Comparison of ENCODE assay signal across 8 cellular contexts in the genomic region with DNA sequence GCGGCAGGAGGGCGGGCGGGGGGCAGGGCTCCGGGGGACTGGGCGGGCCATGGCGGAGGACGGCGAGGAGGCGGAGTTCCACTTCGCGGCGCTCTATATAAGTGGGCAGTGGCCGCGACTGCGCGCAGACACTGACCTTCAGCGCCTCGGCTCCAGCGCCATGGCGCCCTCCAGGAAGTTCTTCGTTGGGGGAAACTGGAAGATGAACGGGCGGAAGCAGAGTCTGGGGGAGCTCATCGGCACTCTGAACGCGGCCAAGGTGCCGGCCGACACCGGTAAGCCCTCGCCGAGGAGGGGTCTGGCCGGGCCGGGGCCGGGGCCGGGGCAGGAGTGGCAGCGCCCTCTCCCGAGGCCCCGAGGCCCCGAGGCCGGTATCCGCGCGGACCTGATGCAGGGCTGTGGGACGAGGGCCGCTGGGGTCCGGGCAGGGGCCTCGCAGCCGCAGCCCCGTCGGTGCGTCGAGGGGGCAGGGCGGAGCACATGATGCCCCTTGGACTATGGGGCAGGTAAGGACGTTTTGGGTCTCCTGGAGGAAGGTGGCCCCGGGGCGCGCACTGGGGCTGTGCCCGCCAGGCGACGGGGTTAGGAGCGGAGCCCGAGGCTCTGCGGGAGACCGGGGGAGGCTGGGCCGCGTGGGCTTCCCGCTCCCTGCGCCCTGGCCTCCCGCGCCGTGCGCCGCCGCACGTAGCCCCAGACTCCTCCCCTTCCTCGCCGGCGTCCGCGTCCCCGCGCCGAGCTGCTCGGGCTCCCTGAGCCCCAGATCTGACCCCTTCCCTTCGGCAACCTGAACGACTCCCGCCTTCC. TPM values are rescaled to one million over a fixed set of nuclear protein-coding genes. Genes with fewer than 3 reads are reported as not detected.
A peak's percentile ranks its signal among the peaks of the same experiment; 100 is the strongest.
DNase-seq lines count a peak whose midpoint lies in the region; ATAC-seq and TF ChIP-seq lines count a peak whose summit lies in the region.

Gene TPI1, plus strand, starts transcription at position 125 of the 804 bp plus-strand sequence. Its CDS starts 36 bp downstream, at position 161.

- peak within 1 kb of the TSS; percentile 80 for H3K9ac ChIP-seq in DND-41 (ENCODE audit: low read depth, low read length)
- peak within 1 kb of the TSS; percentile 100 for H3K9ac ChIP-seq in SK-N-SH

- peaks cover 48% of the 10 kb centered on the region for H4K20me1 ChIP-seq in DND-41 (ENCODE audit: insufficient read depth, low read length)
- H4K20me1 ChIP-seq in SK-N-SH (ENCODE audit: insufficient read depth): peaks cover 44% of the 10 kb centered on the region
- peaks cover 42% of the 10 kb centered on the region for H4K20me1 ChIP-seq in osteoblast (ENCODE audit: insufficient read depth, low read length)

- peaks cover 52% of the 10 kb centered on the region for H3K4me1 Mint-ChIP-seq in activated naive CD8-positive, alpha-beta T cell (ENCODE audit: low read depth)

- peaks cover 3% of the 10 kb centered on the region for H3K36me3 Mint-ChIP-seq in activated naive CD8-positive, alpha-beta T cell

- H3K9me3 Mint-ChIP-seq in activated naive CD8-positive, alpha-beta T cell (ENCODE audit: low read depth): no peaks in the 10 kb centered on the region

- peak within 1 kb of the TSS; percentile 94 for H3K4me3 Mint-ChIP-seq in activated naive CD8-positive, alpha-beta T cell

- 0% methylated on average over 15 of the region's 87 CpGs for WGBS in SK-N-SH (ENCODE audit: low lambda C conversion rate)

- peak within 1 kb of the TSS; percentile 75 for H2AFZ ChIP-seq in DND-41 (ENCODE audit: low read depth, low read length)
- peak within 1 kb of the TSS; percentile 57 for H2AFZ ChIP-seq in SK-N-SH (ENCODE audit: low read depth)
- peak within 1 kb of the TSS; percentile 76 for H2AFZ ChIP-seq in osteoblast (ENCODE audit: low read length)

- TF ChIP-seq CTCF in DND-41 (IDR thresholded peaks at IDR 0.05; ENCODE audit: borderline replicate concordance, extremely low read depth, low read length, poor library complexity, severe bottlenecking): no peak
- no peak for TF ChIP-seq CTCF in SK-N-SH (IDR thresholded peaks at IDR 0.05)
- no peak for TF ChIP-seq CTCF in osteoblast (IDR thresholded peaks at IDR 0.05; ENCODE audit: extremely low read depth, low read depth, low read length)
- no peak for TF ChIP-seq CTCF in thoracic aorta (IDR thresholded peaks at IDR 0.05)

- H3K9me3 ChIP-seq in DND-41 (ENCODE audit: insufficient read depth, low read length, severe bottlenecking): no peaks in the 10 kb centered on the region
- no peaks in the 10 kb centered on the region for H3K9me3 ChIP-seq in SK-N-SH
- no peaks in the 10 kb centered on the region for H3K9me3 ChIP-seq in osteoblast (ENCODE audit: low read depth, low read length)
- H3K9me3 ChIP-seq in thoracic aorta: no peaks in the 10 kb centered on the region

- no peaks in the 10 kb centered on the region for H3K27me3 ChIP-seq in DND-41 (ENCODE audit: insufficient read depth, low read length, poor library complexity)
- H3K27me3 ChIP-seq in SK-N-SH (ENCODE audit: insufficient read depth): no peaks in the 10 kb centered on the region
- H3K27me3 ChIP-seq in osteoblast (ENCODE audit: insufficient read depth, low read length): no peaks in the 10 kb centered on the region
- H3K27me3 ChIP-seq in thoracic aorta (replicated peaks; ENCODE audit: insufficient read depth): no peaks in the 10 kb centered on the region

- peak within 1 kb of the TSS; percentile 95 for H3K27ac Mint-ChIP-seq in activated naive CD8-positive, alpha-beta T cell

- H3K4me2 ChIP-seq in DND-41 (ENCODE audit: insufficient read depth, low read length): peak within 1 kb of the TSS; percentile 99
- peak within 1 kb of the TSS; percentile 99 for H3K4me2 ChIP-seq in SK-N-SH
- H3K4me2 ChIP-seq in osteoblast (ENCODE audit: insufficient read depth, low read length): peak within 1 kb of the TSS; percentile 94

- peak; percentile 71 for ATAC-seq in DND-41 (ENCODE audit: insufficient read depth, low read depth)
- peak; percentile 45 for ATAC-seq in GM21717 (IDR thresholded peaks at IDR 0.05; ENCODE audit: unreplicated experiment)
- ATAC-seq in thoracic aorta (ENCODE audit: insufficient number of reproducible peaks, low FRiP score, low read depth): peak; percentile 81

- peak; percentile 80 for DNase-seq in DND-41
- DNase-seq in LHCN-M2 (ENCODE audit: low read depth): peak; percentile 77
- peak; percentile 98 for DNase-seq in SK-N-SH
- DNase-seq in glomerular visceral epithelial cell (ENCODE audit: extremely low spot score): peak; percentile 88
- DNase-seq in osteoblast (ENCODE audit: insufficient read length, low spot score, missing footprints): peak; percentile 98
- DNase-seq in thoracic aorta (ENCODE audit: low spot score): peak; percentile 56

- H3F3A ChIP-seq in SK-N-SH (replicated peaks; ENCODE audit: insufficient read depth): peaks cover 31% of the 10 kb centered on the region

- POLR2A ChIA-PET in SK-N-SH (lab: Yijun Ruan, JAX): interaction anchor here (0.7 to 5.9 kb wide), 14 partner anchors 8 to 178 kb away, joined by 3 to 57 read pairs (median 4); partner anchors contain the start of genes C12orf57, CDCA3, ENO2 and GPR162

- H3K4me3 ChIP-seq in DND-41 (ENCODE audit: low read depth in 1 of 2, low read length in 2 of 2) (peak within 1 kb of the TSS; percentile 43 to 80), SK-N-SH (ENCODE audit: low read depth in 2 of 2, low read length in 1 of 2) (peak within 1 kb of the TSS; percentile 91 to 99), osteoblast (ENCODE audit: insufficient read depth, low read length) (peak within 1 kb of the TSS; percentile 81), thoracic aorta (peak within 1 kb of the TSS; percentile 99)

- no peak; a peak in 1 of 4 replicates for TF ChIP-seq EP300 in SK-N-SH (IDR thresholded peaks at IDR 0.05; ENCODE audit: borderline replicate concordance in 1 of 2, low read depth in 1 of 2, low read length in 1 of 2)

- no peak for TF ChIP-seq RAD21 in SK-N-SH (IDR thresholded peaks at IDR 0.05; ENCODE audit: low read length)

- H3K4me1 ChIP-seq in DND-41 (ENCODE audit: insufficient read depth, low read length) (peaks cover 55% of the 10 kb centered on the region), SK-N-SH (ENCODE audit: control insufficient read depth in 1 of 2, insufficient read depth in 2 of 2, low read depth in 1 of 2, low read length in 1 of 2) (peaks cover 33 to 41% of the 10 kb centered on the region in 2 experiments), osteoblast (ENCODE audit: insufficient read depth, low read length) (peaks cover 39% of the 10 kb centered on the region), thoracic aorta (ENCODE audit: control insufficient read depth in 1 of 2, low read depth in 2 of 2) (peaks cover 28 to 44% of the 10 kb centered on the region in 2 donors)

- CTCF ChIA-PET in SK-N-SH (lab: Yijun Ruan, JAX): interaction anchor here (0.7 to 10.9 kb wide), 14 partner anchors 11 to 304 kb away, joined by 3 to 164 read pairs (median 12); partner anchors contain the start of genes CDCA3, MLF2, P3H3 and PTMS

- H3K36me3 ChIP-seq in DND-41 (ENCODE audit: insufficient read depth, low read length): peaks cover 84% of the 10 kb centered on the region
- peaks cover 17 to 46% of the 10 kb centered on the region in 2 experiments for H3K36me3 ChIP-seq in SK-N-SH (replicated peaks in 1 of 2; ENCODE audit: control insufficient read depth in 1 of 2, insufficient read depth in 2 of 2, low read length in 1 of 2)
- H3K36me3 ChIP-seq in osteoblast (ENCODE audit: insufficient read depth, low read length): peaks cover 46% of the 10 kb centered on the region
- peaks cover 29% of the 10 kb centered on the region for H3K36me3 ChIP-seq in thoracic aorta

- H3K27me3 Mint-ChIP-seq in activated naive CD8-positive, alpha-beta T cell: no peaks in the 10 kb centered on the region

- H3K79me2 ChIP-seq in DND-41 (ENCODE audit: insufficient read depth, low read length) (peaks cover 45% of the 10 kb centered on the region), SK-N-SH (ENCODE audit: insufficient read depth) (peaks cover 51% of the 10 kb centered on the region), osteoblast (ENCODE audit: insufficient read depth, low read length) (peaks cover 50% of the 10 kb centered on the region)

- no peaks in the 10 kb centered on the region for H3K9me2 ChIP-seq in SK-N-SH

- H3K27ac ChIP-seq in DND-41 (ENCODE audit: low read length) (peak within 1 kb of the TSS; percentile 77), SK-N-SH (ENCODE audit: low read depth in 2 of 2, low read length in 1 of 2) (peak within 1 kb of the TSS; percentile 84 to 95), osteoblast (ENCODE audit: low read depth, low read length) (peak within 1 kb of the TSS; percentile 70), thoracic aorta (peak within 1 kb of the TSS; percentile 97 to 98)

TF ChIP-seq in SK-N-SH, 30 proteins besides CTCF, POLR2A, EP300 and RAD21 (continues in another document):
- peak; percentile 49; the same call in 1 of the 2 replicates for TF ChIP-seq SIN3A (IDR thresholded peaks at IDR 0.05; ENCODE audit: borderline replicate concordance, low read depth, low read length)
- no peak for TF ChIP-seq JUND (IDR thresholded peaks at IDR 0.05)
- peak; percentile 98 for TF ChIP-seq TAF1 (IDR thresholded peaks at IDR 0.05; ENCODE audit: borderline replicate concordance, low read depth, low read length)

RNA-seq across cellular contexts. Expression of gene TPI1, which starts in this region (rescaled TPM):
- total RNA-seq in LHCN-M2 (2014; rRNA removed): 2,020 and 2,623 TPM in 2 replicates
- 1,858 TPM for polyA plus RNA-seq in LHCN-M2 (2012)
- polyA plus RNA-seq in SK-N-SH (2012; rRNA removed): 1,175 and 1,316 TPM in 2 replicates
- 1,053 and 1,239 TPM in 2 replicates for polyA plus RNA-seq in SK-N-SH (2012; cell fraction: cytosol; rRNA removed)
- polyA plus RNA-seq in SK-N-SH (2012; cell fraction: nucleus; rRNA removed): 674 and 733 TPM in 2 replicates
- total RNA-seq in osteoblast: 385 and 553 TPM in 2 replicates
- total RNA-seq in thoracic aorta: 100 to 1,000 TPM; 287 to 322 TPM

Comparison
In these comparisons a context has a peak if more than half of its experiments do, and no peak if none do; other contexts are left out.
1. Peak in every context shown above with its lines: DNase-seq, ATAC-seq, H3K4me3 ChIP-seq and H3K27ac ChIP-seq.